In the genomic region with DNA sequence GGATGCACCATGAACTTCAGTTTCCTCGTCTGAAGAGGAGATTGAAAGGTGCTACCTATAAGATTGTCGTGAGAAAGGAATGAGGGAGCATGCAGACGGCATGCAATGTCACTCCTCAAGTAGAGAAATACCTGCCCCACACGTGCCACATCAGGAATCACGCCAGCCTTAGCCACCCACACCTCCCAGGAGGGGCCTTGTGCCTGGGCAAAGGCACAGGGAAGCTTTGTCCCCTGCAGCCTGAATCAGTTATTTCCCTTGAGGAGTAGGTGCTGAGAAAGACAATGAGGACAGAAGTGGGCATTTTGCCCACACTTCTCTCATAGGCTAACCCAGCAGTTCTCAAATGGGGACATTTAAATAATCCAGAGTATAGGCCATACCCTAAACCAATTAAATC, we compare ENCODE assay signal across 20 cellular contexts. TPM values are rescaled to one million over a fixed set of nuclear protein-coding genes. Genes with fewer than 3 reads are reported as not detected.
DNase-seq lines count a peak whose midpoint lies in the region; TF ChIP-seq lines count a peak whose summit lies in the region.
"Had no signal": no experiment of that assay in that cellular context is flagged by ENCODE, and none has a peak within 500 bp of the region (broad histone marks: within the 10 kb centered on the region; RNA-seq: fewer than 3 reads in every experiment).

No MANE protein-coding gene starts in this region.

- no peak overlapping the region for H3K27ac Mint-ChIP-seq in osteocyte (ENCODE audit: unreplicated experiment)
- H3K27ac Mint-ChIP-seq: B cell; CD4-positive, alpha-beta T cell; CD8-positive, alpha-beta T cell had no signal

- no peaks in the 10 kb centered on the region for H3K36me3 Mint-ChIP-seq in osteocyte (ENCODE audit: unreplicated experiment)
- H3K36me3 Mint-ChIP-seq: CD8-positive, alpha-beta T cell had no signal

- TF ChIP-seq CTCF in osteocyte (IDR thresholded peaks at IDR 0.05), result no peak

- H3K4me3 Mint-ChIP-seq in osteocyte (ENCODE audit: unreplicated experiment), result no peak overlapping the region
- H3K4me3 Mint-ChIP-seq: B cell; CD4-positive, alpha-beta T cell; CD8-positive, alpha-beta T cell had no signal

- DNase-seq in NCI-H1105 treated with DMSO at 0.1 percent for 48 hours (lab: John Stamatoyannopoulos, UW), result peak; percentile 7
- DNase-seq in NCI-H1105 (lab: John Stamatoyannopoulos, UW), result no peak
- peak; percentile 52 for DNase-seq in NCI-H345 (lab: John Stamatoyannopoulos, UW)
- no peak for DNase-seq in NCI-H345 treated with DMSO at 0.1 percent for 48 hours (lab: John Stamatoyannopoulos, UW; ENCODE audit: unreplicated experiment)
- DNase-seq in NCI-H69 (lab: John Stamatoyannopoulos, UW), result peak; percentile 47
- DNase-seq in osteocyte (ENCODE audit: extremely low spot score, unreplicated experiment), result peak; percentile 51
- DNase-seq in midbrain (lab: John Stamatoyannopoulos, UW), result no peak
- DNase-seq: AML-193; Caco-2; Calu3; CD4-positive, alpha-beta T cell; CD8-positive, alpha-beta T cell; DMS 273 treated with DMSO at 0.1 percent for 48 hours; DMS53; DMS79; DND-41; EL; GDM1 had no signal

- no peaks in the 10 kb centered on the region for H3K4me1 Mint-ChIP-seq in osteocyte (ENCODE audit: unreplicated experiment)
- H3K4me1 Mint-ChIP-seq: B cell had no signal

- H3K9me3 Mint-ChIP-seq in osteocyte (ENCODE audit: unreplicated experiment), result no peaks in the 10 kb centered on the region
- H3K9me3 Mint-ChIP-seq: CD4-positive, alpha-beta T cell; CD8-positive, alpha-beta T cell had no signal

- H3K27me3 Mint-ChIP-seq in osteocyte (ENCODE audit: unreplicated experiment), result peaks cover 4% of the 10 kb centered on the region

RNA-seq across cellular contexts. Expression of a gene that starts 31.0 kb away (rescaled TPM):
- total RNA-seq in osteocyte, result not detected in 2 replicates
- total RNA-seq: Calu3; CD4-positive, alpha-beta T cell; G401 had no signal

Comparison
In these comparisons a context has a peak if more than half of its experiments do, and no peak if none do; other contexts are left out.
1. DNase-seq: peak in NCI-H1105 treated with DMSO at 0.1 percent for 48 hours (single experiment), NCI-H345 (single experiment), NCI-H69 (single experiment) and osteocyte (single experiment); none in NCI-H1105 (single experiment), NCI-H345 treated with DMSO at 0.1 percent for 48 hours (single experiment) and midbrain (single experiment).